ENCODE assay signal across 14 cellular contexts in the genomic region with DNA sequence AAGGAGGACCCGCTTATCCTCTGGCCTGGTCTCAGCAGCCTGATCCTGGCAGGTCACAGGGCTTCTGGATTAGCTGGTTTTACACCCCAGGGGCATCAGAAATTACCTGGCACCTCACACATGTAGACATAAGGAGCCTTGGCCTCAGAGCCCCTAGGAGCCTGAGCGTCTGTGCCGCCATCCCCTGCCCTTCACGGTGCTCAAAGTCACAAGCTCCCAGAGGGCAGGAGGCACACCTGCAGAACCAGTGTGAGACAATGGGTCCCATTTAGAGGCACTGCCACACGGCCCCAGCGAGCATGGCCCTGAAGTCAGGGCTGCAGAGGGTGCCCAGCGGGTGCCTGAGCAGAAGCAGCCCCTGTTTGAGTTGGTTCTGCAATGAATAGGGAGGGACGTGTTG. TPM values are rescaled to one million over a fixed set of nuclear protein-coding genes. Genes with fewer than 3 reads are reported as not detected.
DNase-seq lines count a peak whose midpoint lies in the region; ATAC-seq, FAIRE-seq and TF ChIP-seq lines count a peak whose summit lies in the region.
"Had no signal": no experiment of that assay in that cellular context is flagged by ENCODE, and none has a peak within 500 bp of the region (broad histone marks: within the 10 kb centered on the region; RNA-seq: fewer than 3 reads in every experiment).

No MANE protein-coding gene starts in this region.

- peak overlapping the region in 5 of 11 experiments; percentile 6 to 49 (median 18); a peak in 9 of 22 replicates for H3K27ac ChIP-seq in BLaER1 treated with 17β-estradiol and CSF1 and Interleukin-3, amounts not matched to agents 10 nM and 100 nM
- no peak overlapping the region for H3K27ac ChIP-seq in H9 (ENCODE audit: insufficient read length, low read depth, low read length)
- H3K27ac ChIP-seq in GM12878 (ENCODE audit: control insufficient read depth, insufficient read depth): no peak overlapping the region
- H3K27ac ChIP-seq in lower lobe of right lung: no peak overlapping the region

- no peaks in the 10 kb centered on the region; a peak in 2 of 5 replicates for H3K9me3 Mint-ChIP-seq in H9
- H3K9me3 Mint-ChIP-seq in naive thymus-derived CD8-positive, alpha-beta T cell: no peaks in the 10 kb centered on the region

- POLR2A ChIA-PET in GM12878 (lab: Charles Lee): interaction anchor here (0.6 to 2.9 kb wide), 2 partner anchors 10 to 32 kb away, joined by 6 to 21 read pairs; no protein-coding TSS in a partner anchor
- POLR2A ChIA-PET in naive thymus-derived CD8-positive, alpha-beta T cell (lab: Charles Lee): interaction anchor here (0.9 to 15.9 kb wide), 9 partner anchors 8 to 350 kb away, joined by 3 to 303 read pairs (median 6); partner anchors contain the start of genes ARHGAP1, MDK and ZNF408

- peaks cover 0 to 5% (median 0%) of the 10 kb centered on the region in 3 experiments; a peak in 1 of 7 replicates for H3K36me3 Mint-ChIP-seq in H9 (ENCODE audit: insufficient read depth in 1 of 3, low read depth in 3 of 3)
- H3K36me3 Mint-ChIP-seq in naive thymus-derived CD8-positive, alpha-beta T cell: peaks cover 0 to 16% (median 0%) of the 10 kb centered on the region in 3 donors

- no TSS peak for BruUV-seq in GM12878 (replicated peaks; lab: Mats Ljungman, UMichigan)

- TF ChIP-seq POLR2A in GM12878 (IDR thresholded peaks at IDR 0.05; ENCODE audit: low read depth, low read length): no peak

- no peaks in the 10 kb centered on the region for H3K9me3 ChIP-seq in BLaER1 treated with 17β-estradiol and CSF1 and Interleukin-3, amounts not matched to agents 10 nM and 100 nM (replicated peaks in 1 of 11)
- H3K9me3 ChIP-seq in H9 (ENCODE audit: control insufficient read depth, low read depth, low read length) (no peaks in the 10 kb centered on the region), GM12878 (replicated peaks; ENCODE audit: control insufficient read depth, insufficient read depth, low read length) (no peaks in the 10 kb centered on the region), lower lobe of right lung (no peaks in the 10 kb centered on the region)

- H3K4me1 ChIP-seq in BLaER1 treated with 17β-estradiol and CSF1 and Interleukin-3, amounts not matched to agents 10 nM and 100 nM: peaks cover 75 to 87% (median 78%) of the 10 kb centered on the region in 10 experiments
- H3K4me1 ChIP-seq in H9 (ENCODE audit: insufficient read depth, low read length) (peaks cover 18% of the 10 kb centered on the region; the same call in 1 of the 2 replicates), GM12878 (ENCODE audit: control insufficient read depth, insufficient read depth, low read length) (peaks cover 38% of the 10 kb centered on the region), lower lobe of right lung (peaks cover 69% of the 10 kb centered on the region)

- no peak overlapping the region for H2BK15ac ChIP-seq in H9 (ENCODE audit: low read depth, low read length)

- peaks cover 12% of the 10 kb centered on the region for H3K79me1 ChIP-seq in H9 (ENCODE audit: insufficient read depth, low read depth, low read length, poor library complexity, severe bottlenecking)

- peak overlapping the region; percentile 57 to 73 (median 66) for H3K4me2 ChIP-seq in BLaER1 treated with 17β-estradiol and CSF1 and Interleukin-3, amounts not matched to agents 10 nM and 100 nM
- H3K4me2 ChIP-seq in H9 (ENCODE audit: insufficient read depth, insufficient read length, low read length): no peak overlapping the region
- peak overlapping the region; percentile 60; the same call in 1 of the 2 replicates for H3K4me2 ChIP-seq in GM12878 (ENCODE audit: control insufficient read depth, insufficient read depth)

- CTCF ChIA-PET in GM12878 (lab: Yijun Ruan, JAX): interaction anchor here (0.8 to 19.9 kb wide), 14 partner anchors 9 to 267 kb away, joined by 3 to 423 read pairs (median 4); partner anchors contain the start of genes ATG13 and CHRM4

- no peak for TF ChIP-seq CTCF in H9 (conservative IDR thresholded peaks at IDR 0.05)
- no peak for TF ChIP-seq CTCF in GM12878 (IDR thresholded peaks at IDR 0.05 in 2 of 3, conservative IDR thresholded peaks at IDR 0.05 in 1 of 3; ENCODE audit: control insufficient read depth in 2 of 3, extremely low read depth in 1 of 3, insufficient read depth in 1 of 3, low read depth in 3 of 3, low read length in 3 of 3)
- TF ChIP-seq CTCF in lower lobe of right lung (IDR thresholded peaks at IDR 0.05): no peak

- H3K23me2 ChIP-seq in H9 (ENCODE audit: insufficient read length, low read depth, low read length, poor library complexity, severe bottlenecking): peaks cover 10% of the 10 kb centered on the region

- no peak for TF ChIP-seq EP300 in GM12878 (IDR thresholded peaks at IDR 0.05; ENCODE audit: borderline replicate concordance in 1 of 2, control insufficient read depth in 1 of 2, low read depth in 2 of 2, low read length in 2 of 2)

- H3K36me3 ChIP-seq in BLaER1 treated with 17β-estradiol and CSF1 and Interleukin-3, amounts not matched to agents 10 nM and 100 nM: peaks cover 6 to 55% (median 28%) of the 10 kb centered on the region in 11 experiments; a peak in 18 of 22 replicates
- peaks cover 0 to 3% of the 10 kb centered on the region in 2 experiments; a peak in 3 of 4 replicates for H3K36me3 ChIP-seq in GM12878 (ENCODE audit: control insufficient read depth in 2 of 2, insufficient read depth in 2 of 2, low read length in 1 of 2)
- H3K36me3 ChIP-seq in lower lobe of right lung: peaks cover 11% of the 10 kb centered on the region

- in situ Hi-C loops in GM12878 (cut with MboI): no loop called here

- H3K18ac ChIP-seq in H9 (ENCODE audit: insufficient read length, low read depth, low read length): no peak overlapping the region

- no peak overlapping the region for H3K56ac ChIP-seq in H9 (ENCODE audit: insufficient read length, low read depth, low read length)

- H4K8ac ChIP-seq in H9 (replicated peaks; ENCODE audit: insufficient read length, low read depth, low read length): no peak overlapping the region

- no peak overlapping the region for H3K14ac ChIP-seq in H9 (ENCODE audit: insufficient read depth, low read length)

- H3K79me2 ChIP-seq in H9 (ENCODE audit: insufficient read depth, low read length) (peaks cover 14% of the 10 kb centered on the region; the same call in 1 of the 2 replicates), GM12878 (ENCODE audit: control insufficient read depth, insufficient read depth, low read length) (peaks cover 61% of the 10 kb centered on the region)

- H3K27ac Mint-ChIP-seq in H9: peak overlapping the region in 2 of 3 experiments; percentile 66 to 77; a peak in 4 of 7 replicates
- H3K27ac Mint-ChIP-seq in naive thymus-derived CD8-positive, alpha-beta T cell: peak overlapping the region; percentile 55 to 95 (median 93)

- ATAC-seq in GM12878: no peak
- ATAC-seq in naive thymus-derived CD8-positive, alpha-beta T cell: no peak
- no peak for ATAC-seq in lower lobe of right lung

- no peak overlapping the region for H2BK5ac ChIP-seq in H9 (ENCODE audit: insufficient read length, low read length)

- H2AFZ ChIP-seq in H9 (ENCODE audit: low read length): no peak overlapping the region
- H2AFZ ChIP-seq in GM12878 (ENCODE audit: control insufficient read depth, low read depth, low read length): no peak overlapping the region

- RAD21 ChIA-PET in GM12878 (lab: Charles Lee; ENCODE audit: unreplicated experiment): interaction anchor here (1.4 to 4.3 kb wide), 5 partner anchors 14 to 172 kb away, joined by 3 to 16 read pairs (median 5); no protein-coding TSS in a partner anchor

- no peak overlapping the region for H2BK120ac ChIP-seq in H9 (ENCODE audit: low read depth, low read length, poor library complexity, severe bottlenecking)

- no peak overlapping the region for H4K91ac ChIP-seq in H9 (ENCODE audit: insufficient read length, low read depth, low read length)

- no peak overlapping the region for H3K4ac ChIP-seq in H9 (ENCODE audit: low read depth, low read length)

- no peak overlapping the region for H3T11ph ChIP-seq in H9 (ENCODE audit: low read length)

- DNase-seq in H9 (no peak), GM12878 (ENCODE audit: low read depth, low spot score) (no peak), lower lobe of right lung (no peak), dermis blood vessel endothelial cell (no peak), UCSD-AML1 (lab: John Stamatoyannopoulos, UW; ENCODE audit: unreplicated experiment) (no peak), NCI-H1436 (lab: John Stamatoyannopoulos, UW) (no peak)
- DNase-seq in naive thymus-derived CD8-positive, alpha-beta T cell: no peak
- DNase-seq: activated gamma-delta T cell, NCI-H1105, NCI-H510A, SHP77 treated with DMSO at 0.1 percent for 48 hours, WERI-Rb-1 had no signal

- no peak overlapping the region for H3K4me3 Mint-ChIP-seq in H9
- H3K4me3 Mint-ChIP-seq in naive thymus-derived CD8-positive, alpha-beta T cell: peak overlapping the region; percentile 76 to 98 (median 87)

- H3K4me1 Mint-ChIP-seq in H9: peaks cover 56 to 66% of the 10 kb centered on the region in 2 experiments
- H3K4me1 Mint-ChIP-seq in naive thymus-derived CD8-positive, alpha-beta T cell: peaks cover 44 to 84% (median 80%) of the 10 kb centered on the region in 4 donors

- H2AK5ac ChIP-seq in H9 (ENCODE audit: insufficient read length, low read length): no peak overlapping the region

- H3K23ac ChIP-seq in H9 (ENCODE audit: insufficient read length, low read depth, low read length): no peak overlapping the region

- H3K4me3 ChIP-seq in BLaER1 treated with 17β-estradiol and CSF1 and Interleukin-3, amounts not matched to agents 10 nM and 100 nM: no peak overlapping the region
- H3K4me3 ChIP-seq in GM12878 (no peak overlapping the region), lower lobe of right lung (no peak overlapping the region)

- peak overlapping the region; percentile 13 to 69 (median 47); a peak in 21 of 22 replicates for H3K9ac ChIP-seq in BLaER1 treated with 17β-estradiol and CSF1 and Interleukin-3, amounts not matched to agents 10 nM and 100 nM
- H3K9ac ChIP-seq in H9 (ENCODE audit: extremely low read depth, insufficient read length, low read length) (no peak overlapping the region), GM12878 (ENCODE audit: control insufficient read depth, insufficient read depth, low read length) (no peak overlapping the region)

- H2BK12ac ChIP-seq in H9 (ENCODE audit: insufficient read length, low read depth, low read length): no peak overlapping the region

- H3K27me3 ChIP-seq in BLaER1 treated with 17β-estradiol and CSF1 and Interleukin-3, amounts not matched to agents 10 nM and 100 nM: no peaks in the 10 kb centered on the region; a peak in 1 of 22 replicates
- H3K27me3 ChIP-seq in H9 (ENCODE audit: insufficient read depth, low read length) (no peaks in the 10 kb centered on the region), GM12878 (replicated peaks in 1 of 2; ENCODE audit: control insufficient read depth in 2 of 2, insufficient read depth in 2 of 2, low read length in 1 of 2) (no peaks in the 10 kb centered on the region), lower lobe of right lung (ENCODE audit: low read depth) (no peaks in the 10 kb centered on the region)

- no peak for TF ChIP-seq RAD21 in GM12878 (IDR thresholded peaks at IDR 0.05; ENCODE audit: insufficient read depth, low read depth, low read length)

- no CpG with 5 or more reads among the region's 8 CpGs for WGBS in H9 (ENCODE audit: extremely low coverage, insufficient read length, low lambda C conversion rate)
- WGBS in GM12878 (ENCODE audit: insufficient coverage, insufficient replicate concordance, low lambda C conversion rate, missing lambda C conversion rate): 84% methylated on average over 8 of the region's 8 CpGs

- FAIRE-seq in GM12878 (lab: Jason Lieb, UNC): no peak

- SMC1A ChIA-PET in GM12878 (lab: Charles Lee; ENCODE audit: uncharacterized antibody, unreplicated experiment): interaction anchor here (5.0 to 5.3 kb wide), 2 partner anchors 9 to 15 kb away, joined by 32 to 70 read pairs; no protein-coding TSS in a partner anchor

- intact Hi-C loops in GM12878 (cut with micrococcal nuclease; ENCODE audit: unreplicated experiment) (no loop called here), lower lobe of right lung (cut with DNase I) (no loop called here)

- H3K27me3 Mint-ChIP-seq in H9 (ENCODE audit: low read depth): peaks cover 6% of the 10 kb centered on the region
- H3K27me3 Mint-ChIP-seq in naive thymus-derived CD8-positive, alpha-beta T cell: no peaks in the 10 kb centered on the region

- no peak overlapping the region for H2BK20ac ChIP-seq in H9 (ENCODE audit: low read depth, low read length, poor library complexity, severe bottlenecking)

- H4K5ac ChIP-seq in H9 (ENCODE audit: insufficient read length, low read depth, low read length): no peak overlapping the region

- peaks cover 73 to 98% (median 84%) of the 10 kb centered on the region in 11 experiments for H4K20me1 ChIP-seq in BLaER1 treated with 17β-estradiol and CSF1 and Interleukin-3, amounts not matched to agents 10 nM and 100 nM
- H4K20me1 ChIP-seq in H9 (ENCODE audit: control insufficient read depth, insufficient read depth, insufficient read length): peaks cover 5% of the 10 kb centered on the region
- no peaks in the 10 kb centered on the region for H4K20me1 ChIP-seq in GM12878 (ENCODE audit: control insufficient read depth, insufficient read depth)

RNA-seq across cellular contexts. Expression of gene DGKZ, which starts 3.9 kb away (rescaled TPM):
- 68.8 and 68.9 TPM in 2 replicates for total RNA-seq in H9 (2021)
- total RNA-seq in GM12878 (2013; cell fraction: nucleolus; rRNA removed): 125 and 130 TPM in 2 replicates
- 59.0 and 67.4 TPM in 2 replicates for total RNA-seq in GM12878 (2014; rRNA removed)
- 17.5 and 22.3 TPM in 2 replicates for total RNA-seq in GM12878 (2014; rRNA removed; fragmentation: Illumina TruSeq; extraction: Trizol)
- 69.3 and 78.4 TPM in 2 replicates for total RNA-seq in GM12878 (2021)
- polyA plus RNA-seq in GM12878 (2011; ENCODE audit: low read depth): 16.5 TPM
- polyA plus RNA-seq in GM12878 (2011; rRNA removed): 16.5 and 35.2 TPM in 2 replicates
- polyA plus RNA-seq in GM12878 (2011; cell fraction: cytosol; rRNA removed): 68.4 and 86.8 TPM in 2 replicates
- 403 and 444 TPM in 2 replicates for polyA plus RNA-seq in GM12878 (2011; cell fraction: nucleus; rRNA removed)
- polyA plus RNA-seq in GM12878 (2012): 43.3 and 52.1 TPM in 2 replicates
- 8.3 and 29.0 TPM in 2 replicates for polyA plus RNA-seq in GM12878 (2014; fragmentation: Illumina TruSeq; extraction: Trizol)
- polyA plus RNA-seq in GM12878 (2014; fragmentation: Nextera tagmentation; extraction: Ambion mirVana): 1 to 10 TPM in 1 of 2 experiments, under 1 TPM in 1; 0.50 to 1.6 TPM
- 68.4 and 78.5 TPM in 2 replicates for polyA plus RNA-seq in GM12878 (2014; rRNA removed)
- 10 to 100 TPM; 43.7 to 44.6 TPM for polyA plus RNA-seq in GM12878 (2016; fragmentation: Nextera tagmentation; extraction: Ambion mirVana)
- polyA minus RNA-seq in GM12878 (2011; rRNA and poly(A)+ RNA removed): 36.9 and 81.4 TPM in 2 replicates
- polyA minus RNA-seq in GM12878 (2011; cell fraction: cytosol; rRNA and poly(A)+ RNA removed): 26.5 and 41.5 TPM in 2 replicates
- 67.3 and 115 TPM in 2 replicates for polyA minus RNA-seq in GM12878 (2011; cell fraction: nucleus; rRNA and poly(A)+ RNA removed)
- total RNA-seq in naive thymus-derived CD8-positive, alpha-beta T cell: 100 to 1,000 TPM; 234 to 243 TPM
- polyA plus RNA-seq in naive thymus-derived CD8-positive, alpha-beta T cell: 10 to 100 TPM; 47.1 to 71.0 (median 52.5) TPM
- 55.3 TPM for total RNA-seq in lower lobe of right lung
- total RNA-seq in dermis blood vessel endothelial cell: 79.8 and 86.2 TPM in 2 replicates

RNA-seq across cellular contexts. Expression of gene MDK, which starts 30.3 kb away (rescaled TPM):
- total RNA-seq in H9 (2021): 392 and 407 TPM in 2 replicates
- total RNA-seq in GM12878 (2013; cell fraction: nucleolus; rRNA removed): 9.0 and 12.6 TPM in 2 replicates
- total RNA-seq in GM12878 (2014; rRNA removed): 6.9 and 8.5 TPM in 2 replicates
- 4.7 and 5.5 TPM in 2 replicates for total RNA-seq in GM12878 (2014; rRNA removed; fragmentation: Illumina TruSeq; extraction: Trizol)
- total RNA-seq in GM12878 (2021): 11.2 and 12.8 TPM in 2 replicates
- polyA plus RNA-seq in GM12878 (2011; ENCODE audit: low read depth): 7.4 TPM
- polyA plus RNA-seq in GM12878 (2011; rRNA removed): 2.6 and 3.8 TPM in 2 replicates
- 9.0 and 10.2 TPM in 2 replicates for polyA plus RNA-seq in GM12878 (2011; cell fraction: cytosol; rRNA removed)
- polyA plus RNA-seq in GM12878 (2011; cell fraction: nucleus; rRNA removed): 4.6 and 4.7 TPM in 2 replicates
- 6.1 and 9.0 TPM in 2 replicates for polyA plus RNA-seq in GM12878 (2012)
- polyA plus RNA-seq in GM12878 (2014; fragmentation: Illumina TruSeq; extraction: Trizol): 3.0 and 12.3 TPM in 2 replicates
- polyA plus RNA-seq in GM12878 (2014; fragmentation: Nextera tagmentation; extraction: Ambion mirVana): 1 to 10 TPM in 1 of 2 experiments, under 1 TPM in 1; 0.77 to 2.3 TPM
- 12.6 and 17.8 TPM in 2 replicates for polyA plus RNA-seq in GM12878 (2014; rRNA removed)
- 10 to 100 TPM; 11.8 to 13.7 TPM for polyA plus RNA-seq in GM12878 (2016; fragmentation: Nextera tagmentation; extraction: Ambion mirVana)
- polyA minus RNA-seq in GM12878 (2011; rRNA and poly(A)+ RNA removed): 1.4 and 1.5 TPM in 2 replicates
- 2.5 TPM in 1 of 2 replicates, not detected in the other for polyA minus RNA-seq in GM12878 (2011; cell fraction: cytosol; rRNA and poly(A)+ RNA removed)
- polyA minus RNA-seq in GM12878 (2011; cell fraction: nucleus; rRNA and poly(A)+ RNA removed): 0.48 and 1.3 TPM in 2 replicates
- total RNA-seq in naive thymus-derived CD8-positive, alpha-beta T cell: 1 to 10 TPM; 7.2 to 8.0 TPM
- polyA plus RNA-seq in naive thymus-derived CD8-positive, alpha-beta T cell: under 1 TPM in 1 of 3 donors, not detected in 2; 0.52 TPM
- total RNA-seq in lower lobe of right lung: 26.1 TPM
- 46.1 and 59.6 TPM in 2 replicates for total RNA-seq in dermis blood vessel endothelial cell

RNA-seq across cellular contexts. Expression of gene CHRM4, which starts 40.4 kb away (rescaled TPM):
- total RNA-seq in H9 (2021) (1.0 and 1.1 TPM in 2 replicates), GM12878 (2014; rRNA removed) (0.23 TPM in 1 of 2 replicates, not detected in the other), GM12878 (2014; rRNA removed; fragmentation: Illumina TruSeq; extraction: Trizol) (not detected in 2 replicates), GM12878 (2021) (0.13 TPM in 1 of 2 replicates, not detected in the other), lower lobe of right lung (not detected), dermis blood vessel endothelial cell (0.09 and 0.17 TPM in 2 replicates)
- not detected in 2 replicates for total RNA-seq in GM12878 (2013; cell fraction: nucleolus; rRNA removed)
- polyA plus RNA-seq in GM12878 (2011; ENCODE audit: low read depth): 0.17 TPM
- polyA plus RNA-seq in GM12878 (2011; rRNA removed) (not detected in 2 replicates), GM12878 (2014; fragmentation: Illumina TruSeq; extraction: Trizol) (0.12 TPM in 1 of 2 replicates, not detected in the other), GM12878 (2014; fragmentation: Nextera tagmentation; extraction: Ambion mirVana) (not detected), GM12878 (2014; rRNA removed) (not detected in 2 replicates), GM12878 (2016; fragmentation: Nextera tagmentation; extraction: Ambion mirVana) (not detected)
- polyA plus RNA-seq in GM12878 (2011; cell fraction: cytosol; rRNA removed): 0.04 and 0.05 TPM in 2 replicates
- polyA plus RNA-seq in GM12878 (2011; cell fraction: nucleus; rRNA removed): 0.13 TPM in 1 of 2 replicates, not detected in the other
- polyA plus RNA-seq in GM12878 (2012): 0.11 and 0.16 TPM in 2 replicates
- not detected in 2 replicates for polyA minus RNA-seq in GM12878 (2011; rRNA and poly(A)+ RNA removed)
- polyA minus RNA-seq in GM12878 (2011; cell fraction: cytosol; rRNA and poly(A)+ RNA removed): not detected in 2 replicates
- polyA minus RNA-seq in GM12878 (2011; cell fraction: nucleus; rRNA and poly(A)+ RNA removed): not detected in 2 replicates
- total RNA-seq in naive thymus-derived CD8-positive, alpha-beta T cell: under 1 TPM; 0.25 to 0.73 TPM
- under 1 TPM in 2 of 3 donors, not detected in 1; 0.16 to 0.18 TPM for polyA plus RNA-seq in naive thymus-derived CD8-positive, alpha-beta T cell
- total RNA-seq: renal cortical epithelial cell had no signal

Comparison
In these comparisons a context has a peak if more than half of its experiments do, and no peak if none do; other contexts are left out.
1. H3K9ac ChIP-seq: peak in BLaER1 treated with 17β-estradiol and CSF1 and Interleukin-3, amounts not matched to agents 10 nM and 100 nM (11 of 11); none in H9 (single experiment) and GM12878 (single experiment).
2. H3K4me3 Mint-ChIP-seq: peak in naive thymus-derived CD8-positive, alpha-beta T cell (10 of 10); none in H9 (0 of 2).